9 cellular contexts compared by ENCODE assay signal in genomic region chr10:58237014-58237830, GRCh38. TPM values are rescaled to one million over a fixed set of nuclear protein-coding genes. Genes with fewer than 3 reads are reported as not detected.
DNase-seq lines count a peak whose midpoint lies in the region; ATAC-seq and TF ChIP-seq lines count a peak whose summit lies in the region.
"Had no signal": no experiment of that assay in that cellular context is flagged by ENCODE, and none has a peak within 500 bp of the region (broad histone marks: within the 10 kb centered on the region; RNA-seq: fewer than 3 reads in every experiment).

No MANE protein-coding gene starts in this region.

- H3K9me3 ChIP-seq in HAP-1 = no peaks in the 10 kb centered on the region

- POLR2A ChIA-PET in naive thymus-derived CD8-positive, alpha-beta T cell (lab: Charles Lee) = no interaction called here

- H3K36me3 Mint-ChIP-seq in naive thymus-derived CD8-positive, alpha-beta T cell = peaks cover 4 to 57% (median 52%) of the 10 kb centered on the region in 3 donors

- peaks cover 10% of the 10 kb centered on the region for H3K36me3 ChIP-seq in HAP-1 (replicated peaks)

- peak; percentile 61 to 81 for ATAC-seq in activated CD4-positive, CD25-positive, alpha-beta regulatory T cell treated with anti-CD3 and anti-CD28 coated beads, Interleukin-2, amount 50 U/mL, for 24 hours
- ATAC-seq in naive thymus-derived CD8-positive, alpha-beta T cell = no peak

- H3K4me1 ChIP-seq in HAP-1 = no peaks in the 10 kb centered on the region

- no peak for TF ChIP-seq CTCF in retinal pigment epithelial cell (conservative IDR thresholded peaks at IDR 0.05; ENCODE audit: low read depth, low read length)

- H3K4me3 ChIP-seq in retinal pigment epithelial cell (ENCODE audit: low read length) (no peak overlapping the region), HAP-1 (no peak overlapping the region)

- H3K9me3 Mint-ChIP-seq in naive thymus-derived CD8-positive, alpha-beta T cell = peaks cover 0 to 5% (median 0%) of the 10 kb centered on the region in 9 donors

- no peak overlapping the region for H3K4me3 Mint-ChIP-seq in naive thymus-derived CD8-positive, alpha-beta T cell

- in situ Hi-C loops in HAP-1 (cut with MboI; ENCODE audit: low sequenced_read_pairs) = no loop called here

- H3K27me3 ChIP-seq in HAP-1 (ENCODE audit: low read depth) = no peaks in the 10 kb centered on the region

- no peaks in the 10 kb centered on the region for H3K27me3 Mint-ChIP-seq in naive thymus-derived CD8-positive, alpha-beta T cell

- no peak for DNase-seq in activated CD4-positive, CD25-positive, alpha-beta regulatory T cell (lab: John Stamatoyannopoulos, UW)
- DNase-seq in NCI-H460 (ENCODE audit: extremely low read depth, low read depth) = peak; percentile 20
- DNase-seq in dermis blood vessel endothelial cell = peak; percentile 94
- peak; percentile 78 for DNase-seq in retinal pigment epithelial cell (ENCODE audit: low read depth)
- no peak for DNase-seq in HAP-1 (ENCODE audit: low spot score in 2 of 2)
- no peak for DNase-seq in GF-D8 (lab: John Stamatoyannopoulos, UW)
- no peak for DNase-seq in naive thymus-derived CD8-positive, alpha-beta T cell
- DNase-seq: 8988T had no signal

- peaks cover 26 to 54% (median 41%) of the 10 kb centered on the region in 4 donors for H3K4me1 Mint-ChIP-seq in naive thymus-derived CD8-positive, alpha-beta T cell

- H3K27ac Mint-ChIP-seq in naive thymus-derived CD8-positive, alpha-beta T cell = peak overlapping the region in 2 of 10 donors; percentile 19 to 31

RNA-seq across cellular contexts. Expression of gene IPMK, which starts 30.5 kb away (rescaled TPM):
- total RNA-seq in NCI-H460 (2014; rRNA removed; shearing (Covaris generic)) = 9.6 and 10.7 TPM in 2 replicates
- polyA plus RNA-seq in NCI-H460 (2014; cell fraction: nucleus; rRNA removed) = 3.3 and 7.3 TPM in 2 replicates
- 6.7 and 7.8 TPM in 2 replicates for total RNA-seq in dermis blood vessel endothelial cell
- total RNA-seq in naive thymus-derived CD8-positive, alpha-beta T cell = 1 to 10 TPM; 6.7 to 7.1 TPM
- polyA plus RNA-seq in naive thymus-derived CD8-positive, alpha-beta T cell = 1 to 10 TPM; 1.6 to 2.2 (median 1.8) TPM

RNA-seq across cellular contexts. Expression of gene CISD1, which starts 31.7 kb away (rescaled TPM):
- 71.7 and 77.7 TPM in 2 replicates for total RNA-seq in NCI-H460 (2014; rRNA removed; shearing (Covaris generic))
- polyA plus RNA-seq in NCI-H460 (2014; cell fraction: nucleus; rRNA removed) = 36.7 and 42.0 TPM in 2 replicates
- total RNA-seq in dermis blood vessel endothelial cell = 33.5 and 50.4 TPM in 2 replicates
- total RNA-seq in naive thymus-derived CD8-positive, alpha-beta T cell = 10 to 100 TPM in 1 of 2 experiments, 1 to 10 TPM in 1; 9.7 to 11.6 TPM
- 10 to 100 TPM; 54.6 to 71.4 (median 60.4) TPM for polyA plus RNA-seq in naive thymus-derived CD8-positive, alpha-beta T cell

Comparison
In these comparisons a context has a peak if more than half of its experiments do, and no peak if none do; other contexts are left out.
1. ATAC-seq: peak in activated CD4-positive, CD25-positive, alpha-beta regulatory T cell treated with anti-CD3 and anti-CD28 coated beads, Interleukin-2, amount 50 U/mL, for 24 hours (2 of 2); none in naive thymus-derived CD8-positive, alpha-beta T cell (0 of 2).
2. DNase-seq: peak in NCI-H460 (single experiment), dermis blood vessel endothelial cell (single experiment) and retinal pigment epithelial cell (single experiment); none in activated CD4-positive, CD25-positive, alpha-beta regulatory T cell (0 of 4), HAP-1 (0 of 2), GF-D8 (single experiment) and naive thymus-derived CD8-positive, alpha-beta T cell (0 of 10).